ENCODE assay signal across 11 cellular contexts in genomic region chr13:56335775-56336174, GRCh38.
"Had no signal": no experiment of that assay in that cellular context is flagged by ENCODE, and none has a peak within 500 bp of the region (broad histone marks: within the 10 kb centered on the region; RNA-seq: fewer than 3 reads in every experiment).

No MANE protein-coding gene starts in this region.

- H3K4me3 ChIP-seq: GM23248, GM23338, HAP-1 had no signal

- H3K36me3 ChIP-seq: HAP-1 had no signal

- DNase-seq: GM23248, GOT3, H7, H9, HCEC 1CT, HFFc6 had no signal

- H3K4me1 ChIP-seq: HAP-1 had no signal

- H2AFZ ChIP-seq: GM23248, GM23338 had no signal

- FAIRE-seq: H1, H54 had no signal

- H3K9me3 ChIP-seq: HAP-1 had no signal

- H3K9ac ChIP-seq: GM23248 had no signal

- ATAC-seq: GM23338, HCT116 had no signal

- H3K4me2 ChIP-seq: GM23338 had no signal

- H3K27ac ChIP-seq: GM23248 had no signal
